Comparison of ENCODE assay signal across 1 cellular context in the genomic region with DNA sequence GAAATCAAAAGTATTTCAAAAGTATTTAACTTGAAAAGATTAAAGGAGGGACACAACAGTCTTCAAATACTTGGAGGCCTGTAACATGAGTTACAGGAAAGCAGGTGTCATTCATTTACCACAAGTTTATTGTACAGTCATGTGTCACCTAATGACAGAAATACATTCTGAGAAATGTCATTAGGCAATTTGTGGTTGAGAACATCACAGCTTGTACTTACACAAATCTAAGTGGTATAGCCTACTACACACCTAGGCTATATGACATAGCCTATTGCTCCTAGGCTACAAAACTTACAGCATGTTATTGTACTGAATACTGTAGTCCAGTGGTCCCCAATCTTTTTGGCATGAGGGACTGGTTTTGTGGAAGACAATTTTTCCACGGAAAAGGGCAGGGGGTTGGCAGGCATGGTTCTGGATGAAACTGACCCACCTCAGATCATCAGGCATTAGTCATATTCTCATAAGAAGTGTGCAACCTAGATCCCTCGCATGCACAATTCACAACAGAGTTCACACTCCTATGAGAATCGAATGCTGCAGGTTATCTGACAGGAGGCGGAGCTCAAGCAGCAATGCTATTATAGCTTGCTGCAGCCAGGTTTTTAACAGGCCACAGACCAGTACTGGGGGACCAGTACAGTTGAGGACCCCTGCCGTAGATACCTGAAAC.
TF ChIP-seq lines count a peak whose summit lies in the region.

No MANE protein-coding gene starts in this region.

TF ChIP-seq in K562, 482 proteins besides CTCF, POLR2A, EP300 and RAD21 (continued from another document):
- TF ChIP-seq ZEB2 (IDR thresholded peaks at IDR 0.05) (no peak), ZNF639 (CRISPR knock-in tag; conservative IDR thresholded peaks at IDR 0.05 in 1 of 2, IDR thresholded peaks at IDR 0.05 in 1 of 2) (0 out of 4 replicates have a peak, but pooled peaks of 1 of the 2 experiments have one; percentile 15), MEIS2 (IDR thresholded peaks at IDR 0.05; ENCODE audit: partially characterized antibody) (peak; percentile 87), SRSF7 (optimal IDR thresholded peaks at IDR 0.05; ENCODE audit: low read depth, low read length) (no peak), STAG1 (CRISPR knock-in tag; IDR thresholded peaks at IDR 0.05; ENCODE audit: borderline replicate concordance) (no peak), AFF4 (CRISPR knock-in tag; IDR thresholded peaks at IDR 0.05) (0 out of 2 replicates have a peak, but pooled peaks have one; percentile 32), STAT5A (IDR thresholded peaks at IDR 0.05; ENCODE audit: borderline replicate concordance, low read length) (peak; percentile 31; the same call in 1 of the 2 replicates), ZNF316 (IDR thresholded peaks at IDR 0.05) (0 out of 2 replicates have a peak, but pooled peaks have one; percentile 11), TCF3 (CRISPR knock-in tag; IDR thresholded peaks at IDR 0.05) (0 out of 2 replicates have a peak, but pooled peaks have one; percentile 15), GTF2E2 (tag; IDR thresholded peaks at IDR 0.05) (no peak), PBX2 (CRISPR knock-in tag; IDR thresholded peaks at IDR 0.05; ENCODE audit: low read depth) (no peak), PBX2 (tag; conservative IDR thresholded peaks at IDR 0.05; ENCODE audit: low read depth) (peak; percentile 18; the same call in 1 of the 2 replicates), SETDB1 (IDR thresholded peaks at IDR 0.05; ENCODE audit: low read length) (no peak), STAT6 (CRISPR knock-in tag; IDR thresholded peaks at IDR 0.05) (no peak), ZFX (CRISPR knock-in tag; IDR thresholded peaks at IDR 0.05) (0 out of 2 replicates have a peak, but pooled peaks have one; percentile 11), NFE2 (IDR thresholded peaks at IDR 0.05; ENCODE audit: low read depth) (peak; percentile 45; the same call in 1 of the 2 replicates), GABPA (tag; conservative IDR thresholded peaks at IDR 0.05; ENCODE audit: low read depth) (0 out of 2 replicates have a peak, but pooled peaks have one; percentile 8), ATF2 (CRISPR knock-in tag; IDR thresholded peaks at IDR 0.05) (no peak), TEAD4 (IDR thresholded peaks at IDR 0.05; ENCODE audit: low read length) (peak; percentile 7; the same call in 1 of the 2 replicates), TEAD4 (CRISPR knock-in tag; IDR thresholded peaks at IDR 0.05; ENCODE audit: borderline replicate concordance) (no peak), SMC3 (conservative IDR thresholded peaks at IDR 0.05; ENCODE audit: insufficient read depth, low read depth, low read length) (no peak), ETV6 (IDR thresholded peaks at IDR 0.05; ENCODE audit: borderline replicate concordance in 1 of 2, low read depth in 2 of 2, low read length in 1 of 2) (no peak), ETV6 (CRISPR knock-in tag; IDR thresholded peaks at IDR 0.05; ENCODE audit: borderline replicate concordance) (no peak), PRMT5 (CRISPR knock-in tag; IDR thresholded peaks at IDR 0.05) (no peak), KLF6 (CRISPR knock-in tag; IDR thresholded peaks at IDR 0.05; ENCODE audit: borderline replicate concordance) (no peak), KLF13 (tag; IDR thresholded peaks at IDR 0.05; ENCODE audit: borderline replicate concordance, low read depth) (no peak), CEBPG (CRISPR knock-in tag; IDR thresholded peaks at IDR 0.05) (peak; percentile 39; the same call in 1 of the 2 replicates), CEBPG (tag; conservative IDR thresholded peaks at IDR 0.05 in 1 of 2, IDR thresholded peaks at IDR 0.05 in 1 of 2) (0 out of 4 replicates have a peak, but pooled peaks of 1 of the 2 experiments have one; percentile 27)
- TF ChIP-seq, protein P1, sequence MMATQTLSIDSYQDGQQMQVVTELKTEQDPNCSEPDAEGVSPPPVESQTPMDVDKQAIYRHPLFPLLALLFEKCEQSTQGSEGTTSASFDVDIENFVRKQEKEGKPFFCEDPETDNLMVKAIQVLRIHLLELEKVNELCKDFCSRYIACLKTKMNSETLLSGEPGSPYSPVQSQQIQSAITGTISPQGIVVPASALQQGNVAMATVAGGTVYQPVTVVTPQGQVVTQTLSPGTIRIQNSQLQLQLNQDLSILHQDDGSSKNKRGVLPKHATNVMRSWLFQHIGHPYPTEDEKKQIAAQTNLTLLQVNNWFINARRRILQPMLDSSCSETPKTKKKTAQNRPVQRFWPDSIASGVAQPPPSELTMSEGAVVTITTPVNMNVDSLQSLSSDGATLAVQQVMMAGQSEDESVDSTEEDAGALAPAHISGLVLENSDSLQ (IDR thresholded peaks at IDR 0.05): peak; percentile 48; the same call in 1 of the 2 replicates
